In the genomic region with DNA sequence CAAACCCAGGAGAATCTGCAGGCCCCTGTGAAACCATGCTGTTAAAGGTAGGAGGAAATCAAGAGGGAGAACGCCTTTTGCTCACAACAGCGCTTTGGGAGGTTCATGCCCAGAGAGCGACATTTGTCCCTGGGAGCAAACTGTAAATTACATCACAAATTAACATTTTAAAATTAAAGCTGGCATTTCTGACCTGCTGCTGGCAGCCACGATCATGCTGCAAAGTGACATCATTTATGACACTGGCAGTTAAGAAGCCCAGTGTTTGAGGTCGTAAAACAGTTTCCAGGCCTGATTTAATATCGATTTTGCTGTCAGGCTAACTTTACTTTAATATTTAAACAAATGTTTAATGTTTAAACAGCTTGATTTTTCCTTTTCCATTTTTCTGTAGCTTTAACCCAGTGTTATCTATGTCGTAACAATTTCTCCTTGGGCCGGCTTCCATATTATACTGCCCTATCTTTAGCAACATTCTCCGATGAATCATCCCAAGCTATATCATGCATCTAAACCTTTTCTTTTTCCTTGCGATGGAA, we compare ENCODE assay signal across 16 cellular contexts.
DNase-seq lines count a peak whose midpoint lies in the region; ATAC-seq and TF ChIP-seq lines count a peak whose summit lies in the region.
"Had no signal": no experiment of that assay in that cellular context is flagged by ENCODE, and none has a peak within 500 bp of the region (broad histone marks: within the 10 kb centered on the region; RNA-seq: fewer than 3 reads in every experiment).

No MANE protein-coding gene starts in this region.

- H3K9me2 ChIP-seq in Loucy (replicated peaks; ENCODE audit: low read depth, low read length) = no peaks in the 10 kb centered on the region

- H3K4me1 Mint-ChIP-seq in HFFc6 (ENCODE audit: low read depth) = no peaks in the 10 kb centered on the region
- no peaks in the 10 kb centered on the region for H3K4me1 Mint-ChIP-seq in natural killer cell treated with Interleukin-12 subunit alpha and Interleukin-12 subunit beta and Interleukin-15 and Interleukin-18, amount 100 ng/mL, for 72 hours (ENCODE audit: low read depth in 2 of 2)

- H3K4me1 ChIP-seq in Loucy (ENCODE audit: insufficient read depth, low read length, poor library complexity, severe bottlenecking) = peaks cover 12% of the 10 kb centered on the region
- peaks cover 14% of the 10 kb centered on the region for H3K4me1 ChIP-seq in mucosa of descending colon (ENCODE audit: low read depth)

- no peaks in the 10 kb centered on the region for H3F3A ChIP-seq in Loucy (ENCODE audit: low read depth)

- H3K27ac Mint-ChIP-seq in HFFc6 = no peak overlapping the region
- H3K27ac Mint-ChIP-seq in natural killer cell treated with Interleukin-12 subunit alpha and Interleukin-12 subunit beta and Interleukin-15 and Interleukin-18, amount 100 ng/mL, for 72 hours = no peak overlapping the region
- H3K27ac Mint-ChIP-seq: CD8-positive, alpha-beta T cell had no signal

- DNase-seq in DMS153 treated with DMSO at 0.1 percent for 48 hours (lab: John Stamatoyannopoulos, UW; ENCODE audit: unreplicated experiment) (peak; percentile 36), choroid plexus epithelial cell (ENCODE audit: low read depth) (peak; percentile 4), mucosa of descending colon (peak in 2 of 3 donors; percentile 46 to 58), HFFc6 (no peak)
- DNase-seq in natural killer cell treated with Interleukin-12 subunit alpha and Interleukin-12 subunit beta and Interleukin-15 and Interleukin-18, amount 100 ng/mL, for 72 hours (ENCODE audit: low spot score) = no peak
- DNase-seq: activated CD4-positive, alpha-beta T cell treated with anti-CD3 and anti-CD28 coated beads for 48 hours; activated gamma-delta T cell; CD8-positive, alpha-beta T cell; foreskin melanocyte; H9; Kasumi-1; stimulated activated CD4-positive, alpha-beta T cell treated with anti-CD3 and anti-CD28 coated beads, Interleukin-4, amount 100 ng/mL, for 1 hour had no signal

- H3K27me3 Mint-ChIP-seq in HFFc6 (ENCODE audit: insufficient read depth) = no peaks in the 10 kb centered on the region; the same call in 1 of the 2 replicates
- H3K27me3 Mint-ChIP-seq in natural killer cell treated with Interleukin-12 subunit alpha and Interleukin-12 subunit beta and Interleukin-15 and Interleukin-18, amount 100 ng/mL, for 72 hours = peaks cover 7 to 17% of the 10 kb centered on the region in 2 donors

- H3K36me3 Mint-ChIP-seq in HFFc6 (ENCODE audit: low read depth) = no peaks in the 10 kb centered on the region
- no peaks in the 10 kb centered on the region for H3K36me3 Mint-ChIP-seq in natural killer cell treated with Interleukin-12 subunit alpha and Interleukin-12 subunit beta and Interleukin-15 and Interleukin-18, amount 100 ng/mL, for 72 hours
- H3K36me3 Mint-ChIP-seq: CD8-positive, alpha-beta T cell had no signal

- intact Hi-C loops in mucosa of descending colon (cut with DNase I, micrococcal nuclease) = no loop called here

- ATAC-seq in mucosa of descending colon = peak; percentile 83
- no peak for ATAC-seq in GM18858 (IDR thresholded peaks at IDR 0.05; ENCODE audit: unreplicated experiment)
- no peak for ATAC-seq in HG03280 (IDR thresholded peaks at IDR 0.05; ENCODE audit: unreplicated experiment)
- no peak for ATAC-seq in natural killer cell treated with Interleukin-12 subunit alpha and Interleukin-12 subunit beta and Interleukin-15 and Interleukin-18, amount 100 ng/mL, for 72 hours
- ATAC-seq: CD8-positive, alpha-beta T cell had no signal

- H3K4me3 Mint-ChIP-seq in HFFc6 = no peak overlapping the region
- no peak overlapping the region for H3K4me3 Mint-ChIP-seq in natural killer cell treated with Interleukin-12 subunit alpha and Interleukin-12 subunit beta and Interleukin-15 and Interleukin-18, amount 100 ng/mL, for 72 hours
- H3K4me3 Mint-ChIP-seq: CD8-positive, alpha-beta T cell; H9 had no signal

- H3K4me2 ChIP-seq in Loucy (ENCODE audit: low read depth, low read length, poor library complexity, severe bottlenecking) = peak overlapping the region; percentile 21

- no peak for TF ChIP-seq CTCF in Loucy (conservative IDR thresholded peaks at IDR 0.05; ENCODE audit: low read length)
- TF ChIP-seq CTCF in choroid plexus epithelial cell (conservative IDR thresholded peaks at IDR 0.05; ENCODE audit: low read depth, low read length) = no peak
- no peak for TF ChIP-seq CTCF in mucosa of descending colon (IDR thresholded peaks at IDR 0.05)
- TF ChIP-seq CTCF in HFFc6 (IDR thresholded peaks at IDR 0.05) = no peak

- H3K36me3 ChIP-seq in Loucy (ENCODE audit: insufficient read depth, low read length) (no peaks in the 10 kb centered on the region), mucosa of descending colon (ENCODE audit: low read depth) (no peaks in the 10 kb centered on the region)

- H3K79me2 ChIP-seq in Loucy (ENCODE audit: insufficient read depth, low read length) = no peaks in the 10 kb centered on the region

- H3K9ac ChIP-seq in Loucy (ENCODE audit: low read depth, low read length, poor library complexity, severe bottlenecking) = no peak overlapping the region

- peak overlapping the region; percentile 75 for H2AFZ ChIP-seq in Loucy (ENCODE audit: low read length)

- peaks cover 25% of the 10 kb centered on the region for H3K9me3 Mint-ChIP-seq in HFFc6
- no peaks in the 10 kb centered on the region for H3K9me3 Mint-ChIP-seq in natural killer cell treated with Interleukin-12 subunit alpha and Interleukin-12 subunit beta and Interleukin-15 and Interleukin-18, amount 100 ng/mL, for 72 hours
- H3K9me3 Mint-ChIP-seq: CD8-positive, alpha-beta T cell; H9 had no signal

- H4K20me1 ChIP-seq in Loucy (ENCODE audit: insufficient read depth, low read length, poor library complexity, severe bottlenecking) = no peaks in the 10 kb centered on the region

- H3K4me3 ChIP-seq in Loucy (ENCODE audit: low read length, poor library complexity, severe bottlenecking) = peak overlapping the region; percentile 5
- no peak overlapping the region for H3K4me3 ChIP-seq in choroid plexus epithelial cell (ENCODE audit: low read depth, low read length)
- H3K4me3 ChIP-seq in mucosa of descending colon = no peak overlapping the region
- H3K4me3 ChIP-seq: skin epidermis had no signal

- no peaks in the 10 kb centered on the region for H3K9me3 ChIP-seq in Loucy (ENCODE audit: insufficient read depth, low read depth, low read length)
- no peaks in the 10 kb centered on the region for H3K9me3 ChIP-seq in mucosa of descending colon

- no peaks in the 10 kb centered on the region for H3K27me3 ChIP-seq in Loucy (ENCODE audit: insufficient read depth, low read length, poor library complexity, severe bottlenecking)

Comparison
In these comparisons a context has a peak if more than half of its experiments do, and no peak if none do; other contexts are left out.
1. DNase-seq: peak in DMS153 treated with DMSO at 0.1 percent for 48 hours (single experiment), choroid plexus epithelial cell (single experiment) and mucosa of descending colon (2 of 3); none in HFFc6 (single experiment) and natural killer cell treated with Interleukin-12 subunit alpha and Interleukin-12 subunit beta and Interleukin-15 and Interleukin-18, amount 100 ng/mL, for 72 hours (single experiment).